12 cellular contexts compared by ENCODE assay signal in the genomic region with DNA sequence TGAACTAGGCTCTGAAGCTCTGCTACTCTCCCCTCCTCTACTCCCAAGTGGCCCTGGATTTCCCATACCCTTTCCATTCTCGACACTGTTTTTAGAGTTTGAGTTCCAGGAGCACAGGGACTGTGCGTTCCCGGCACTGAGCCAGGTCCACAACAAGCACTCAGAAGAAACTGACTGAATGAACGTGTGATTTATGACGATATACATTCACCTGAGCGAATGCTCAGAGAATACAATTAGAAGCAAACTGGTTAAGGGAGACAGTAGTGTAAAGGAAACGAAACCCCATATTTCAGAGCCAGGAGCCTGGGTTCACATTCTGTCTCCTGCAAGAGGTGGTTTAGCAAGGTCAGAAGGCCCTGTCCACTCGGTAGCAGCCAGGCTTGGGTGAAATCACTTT. TPM values are rescaled to one million over a fixed set of nuclear protein-coding genes. Genes with fewer than 3 reads are reported as not detected.
DNase-seq lines count a peak whose midpoint lies in the region; FAIRE-seq and TF ChIP-seq lines count a peak whose summit lies in the region.
"Had no signal": no experiment of that assay in that cellular context is flagged by ENCODE, and none has a peak within 500 bp of the region (broad histone marks: within the 10 kb centered on the region; RNA-seq: fewer than 3 reads in every experiment).

No MANE protein-coding gene starts in this region.

- H3K4me1 ChIP-seq in colonic mucosa (peaks cover 6% of the 10 kb centered on the region), osteoblast (ENCODE audit: insufficient read depth, low read length) (peaks cover 8% of the 10 kb centered on the region)

- H3K9me3 Mint-ChIP-seq in IgD-negative memory B cell, result no peaks in the 10 kb centered on the region

- no peak overlapping the region for H3K4me2 ChIP-seq in osteoblast (ENCODE audit: insufficient read depth, low read length)

- H3K9ac ChIP-seq in colonic mucosa (ENCODE audit: low read depth in 2 of 2, low read length in 2 of 2), result peak overlapping the region in 1 of 2 donors; percentile 22

- H4K20me1 ChIP-seq in osteoblast (ENCODE audit: insufficient read depth, low read length), result peaks cover 22% of the 10 kb centered on the region

- peak overlapping the region; percentile 54 for H3K27ac ChIP-seq in colonic mucosa
- H3K27ac ChIP-seq in osteoblast (ENCODE audit: low read depth, low read length), result no peak overlapping the region

- peaks cover 23 to 31% (median 28%) of the 10 kb centered on the region in 3 donors for H3K4me1 Mint-ChIP-seq in IgD-negative memory B cell

- peak overlapping the region in 2 of 3 donors; percentile 88 to 92 for H3K27ac Mint-ChIP-seq in IgD-negative memory B cell

- H3K36me3 Mint-ChIP-seq in IgD-negative memory B cell, result no peaks in the 10 kb centered on the region

- intact Hi-C loops in colonic mucosa (cut with DNase I), result no loop called here

- FAIRE-seq in urothelium cell line (lab: Jason Lieb, UNC), result no peak
- FAIRE-seq: A204.1, keratinocyte had no signal

- H3K79me2 ChIP-seq in osteoblast (ENCODE audit: insufficient read depth, low read length), result peaks cover 30% of the 10 kb centered on the region

- H3K27me3 ChIP-seq in colonic mucosa, result no peaks in the 10 kb centered on the region
- H3K27me3 ChIP-seq in osteoblast (ENCODE audit: insufficient read depth, low read length), result peaks cover 8% of the 10 kb centered on the region
- H3K27me3 ChIP-seq: Peyer's patch had no signal

- peak overlapping the region; percentile 83 to 91 (median 88) for H3K4me3 Mint-ChIP-seq in IgD-negative memory B cell

- no peak overlapping the region for H3K4me3 ChIP-seq in colonic mucosa
- no peak overlapping the region for H3K4me3 ChIP-seq in osteoblast (ENCODE audit: insufficient read depth, low read length)

- no peak for TF ChIP-seq CTCF in colonic mucosa (IDR thresholded peaks at IDR 0.05)
- no peak for TF ChIP-seq CTCF in osteoblast (IDR thresholded peaks at IDR 0.05; ENCODE audit: extremely low read depth, low read depth, low read length)

- H3K27me3 Mint-ChIP-seq in IgD-negative memory B cell, result peaks cover 2% of the 10 kb centered on the region

- no peaks in the 10 kb centered on the region for H3K9me3 ChIP-seq in colonic mucosa
- H3K9me3 ChIP-seq in osteoblast (ENCODE audit: low read depth, low read length), result no peaks in the 10 kb centered on the region
- H3K9me3 ChIP-seq: Peyer's patch had no signal

- H3K36me3 ChIP-seq in colonic mucosa, result no peaks in the 10 kb centered on the region
- H3K36me3 ChIP-seq in osteoblast (ENCODE audit: insufficient read depth, low read length), result no peaks in the 10 kb centered on the region
- H3K36me3 ChIP-seq: Peyer's patch had no signal

- peak overlapping the region; percentile 20 for H2AFZ ChIP-seq in osteoblast (ENCODE audit: low read length)

- peak in 2 of 3 experiments; percentile 8 to 72 for DNase-seq in NCI-H1417 (lab: John Stamatoyannopoulos, UW)
- no peak for DNase-seq in NCI-H1417 treated with DMSO at 0.1 percent for 48 hours (lab: John Stamatoyannopoulos, UW)
- no peak for DNase-seq in colonic mucosa
- peak; percentile 31 for DNase-seq in osteoblast (ENCODE audit: insufficient read length, low spot score, missing footprints)
- no peak for DNase-seq in nucleus accumbens (lab: John Stamatoyannopoulos, UW)
- no peak for DNase-seq in urothelium cell line (ENCODE audit: low spot score)
- no peak for DNase-seq in GM19238 (ENCODE audit: insufficient read length, low spot score)
- DNase-seq: NCI-H1436 had no signal

RNA-seq across cellular contexts. Expression of a gene that starts 1.4 kb away (rescaled TPM):
- 9.3 TPM for polyA plus RNA-seq in IgD-negative memory B cell
- 10 to 100 TPM; 20.8 to 32.8 TPM for total RNA-seq in colonic mucosa
- 23.9 and 25.0 TPM in 2 replicates for total RNA-seq in osteoblast

Comparison
In these comparisons a context has a peak if more than half of its experiments do, and no peak if none do; other contexts are left out.
1. DNase-seq: peak in NCI-H1417 (2 of 3) and osteoblast (single experiment); none in NCI-H1417 treated with DMSO at 0.1 percent for 48 hours (single experiment), colonic mucosa (single experiment), nucleus accumbens (0 of 56), urothelium cell line (single experiment) and GM19238 (single experiment).